In the genomic region with DNA sequence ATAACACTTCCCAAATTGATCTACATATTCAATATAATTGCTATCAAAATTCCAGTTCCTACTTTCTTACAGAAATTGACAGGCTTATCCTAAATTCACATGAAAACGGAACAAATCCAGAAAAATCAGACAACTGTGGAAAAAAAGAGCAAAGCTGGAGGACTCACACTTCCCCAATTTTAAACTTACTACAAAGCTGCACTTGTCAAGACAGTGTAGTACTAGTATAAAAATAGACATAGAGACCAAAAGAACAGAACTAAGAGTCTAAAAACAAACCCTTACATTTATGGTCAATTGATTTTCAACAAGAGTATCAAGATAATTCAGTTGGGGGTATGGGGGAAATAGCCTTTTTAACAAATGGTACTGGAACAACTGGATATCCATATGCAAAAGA, we compare ENCODE assay signal across 19 cellular contexts.
"Had no signal": no experiment of that assay in that cellular context is flagged by ENCODE, and none has a peak within 500 bp of the region (broad histone marks: within the 10 kb centered on the region; RNA-seq: fewer than 3 reads in every experiment).

No MANE protein-coding gene starts in this region.

- H3K4me1 Mint-ChIP-seq: activated CD4-positive, alpha-beta memory T cell treated with anti-CD3 and anti-CD28 coated beads, Interleukin-2, amount 10 ng/mL, durations not matched to agents 7 days and 5 days had no signal

- H3K4me3 ChIP-seq: gastroesophageal sphincter, hepatocyte, left ventricle myocardium inferior, psoas muscle, spleen, upper lobe of right lung had no signal

- H3K27me3 Mint-ChIP-seq: activated CD4-positive, alpha-beta memory T cell treated with anti-CD3 and anti-CD28 coated beads, Interleukin-2, amount 10 ng/mL, durations not matched to agents 7 days and 5 days; activated naive CD8-positive, alpha-beta T cell treated with anti-CD3 and anti-CD28 coated beads, Interleukin-2, amount 50 U/mL, for 24 hours had no signal

- ATAC-seq: activated naive CD8-positive, alpha-beta T cell treated with anti-CD3 and anti-CD28 coated beads, Interleukin-2, amount 50 U/mL, for 24 hours; gastroesophageal sphincter; psoas muscle; sciatic nerve; upper lobe of right lung had no signal

- H3K27ac ChIP-seq: epithelial cell of prostate, gastroesophageal sphincter, hepatocyte, left ventricle myocardium inferior, psoas muscle, spleen, upper lobe of right lung had no signal

- H3K36me3 ChIP-seq: upper lobe of right lung had no signal

- H3K27me3 ChIP-seq: gastroesophageal sphincter, hepatocyte, spleen, upper lobe of right lung had no signal

- H3K9me3 ChIP-seq: psoas muscle, upper lobe of right lung had no signal

- H3K4me1 ChIP-seq: gastroesophageal sphincter, psoas muscle, upper lobe of right lung had no signal

- DNase-seq: activated CD4-positive, alpha-beta memory T cell treated with anti-CD3 and anti-CD28 coated beads, Interleukin-2, amount 10 ng/mL, durations not matched to agents 7 days and 5 days; activated naive CD4-positive, alpha-beta T cell; activated naive CD8-positive, alpha-beta T cell treated with anti-CD3 and anti-CD28 coated beads, Interleukin-2, amount 50 U/mL, for 24 hours; effector memory CD4-positive, alpha-beta T cell; kidney; left ventricle myocardium inferior; mesendoderm; nephron progenitor cell; psoas muscle; spleen; stimulated activated CD4-positive, alpha-beta T cell treated with anti-CD3 and anti-CD28 coated beads, Interleukin-2, amount 100 ng/mL, for 24 hours; stimulated activated naive CD4-positive, alpha-beta T cell treated with Interleukin-2 at 50 U/mL for 16 hours; T-helper 9 cell; upper lobe of right lung had no signal

- H3K4me3 Mint-ChIP-seq: activated CD4-positive, alpha-beta memory T cell treated with anti-CD3 and anti-CD28 coated beads, Interleukin-2, amount 10 ng/mL, durations not matched to agents 7 days and 5 days; activated naive CD8-positive, alpha-beta T cell treated with anti-CD3 and anti-CD28 coated beads, Interleukin-2, amount 50 U/mL, for 24 hours; activated T-helper 1 cell treated with anti-CD3 and anti-CD28 coated beads, Interleukin-12 subunit alpha, Interleukin-12 subunit beta, Interleukin-2, Interleukin-4 antibody, amounts not matched to agents 30 ng/mL and 10 ng/mL and 1 ng/mL, durations not matched to agents 14 hours and 24 hours and 36 hours; nephron progenitor cell had no signal

- H3K27ac Mint-ChIP-seq: activated CD4-positive, alpha-beta memory T cell treated with anti-CD3 and anti-CD28 coated beads, Interleukin-2, amount 10 ng/mL, durations not matched to agents 7 days and 5 days; activated naive CD8-positive, alpha-beta T cell treated with anti-CD3 and anti-CD28 coated beads, Interleukin-2, amount 50 U/mL, for 24 hours; activated T-helper 1 cell treated with anti-CD3 and anti-CD28 coated beads, Interleukin-12 subunit alpha, Interleukin-12 subunit beta, Interleukin-2, Interleukin-4 antibody, amounts not matched to agents 30 ng/mL and 10 ng/mL and 1 ng/mL, durations not matched to agents 14 hours and 24 hours and 36 hours; nephron progenitor cell had no signal
